In the genomic region with DNA sequence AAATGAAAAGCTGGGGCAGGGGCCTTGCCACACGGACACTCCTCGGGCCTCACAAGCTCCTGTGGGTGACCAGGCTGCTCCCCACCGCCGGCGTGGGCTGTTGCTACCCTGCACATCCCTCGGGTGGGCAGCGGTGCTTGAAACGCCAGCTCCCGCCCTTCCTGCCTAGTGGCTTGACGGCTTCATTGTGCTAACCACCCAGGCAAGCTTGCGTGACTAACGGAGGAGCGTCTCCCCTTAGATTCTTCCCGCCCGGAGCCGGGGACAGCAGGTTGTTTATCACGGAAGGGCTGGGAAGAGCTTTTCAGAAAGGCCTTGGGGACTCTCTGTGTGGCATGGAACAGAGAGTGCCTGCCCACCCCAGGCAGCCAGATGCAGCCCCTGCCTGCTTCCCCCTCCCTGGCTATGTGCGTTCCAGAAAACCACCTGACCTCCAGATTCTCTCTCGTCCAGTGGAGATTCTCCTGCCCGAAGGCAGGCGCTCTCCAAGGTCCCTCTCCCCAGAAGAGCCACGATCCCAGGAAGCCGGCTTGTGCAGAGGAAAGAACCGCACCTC, we compare ENCODE assay signal across 13 cellular contexts.
DNase-seq lines count a peak whose midpoint lies in the region; ATAC-seq, FAIRE-seq and TF ChIP-seq lines count a peak whose summit lies in the region.
"Had no signal": no experiment of that assay in that cellular context is flagged by ENCODE, and none has a peak within 500 bp of the region (broad histone marks: within the 10 kb centered on the region; RNA-seq: fewer than 3 reads in every experiment).

No MANE protein-coding gene starts in this region.

- no peak overlapping the region for H3K4me2 ChIP-seq in A549

- no peak for DNase-seq in A549 (ENCODE audit: low read depth in 1 of 2, low spot score in 1 of 2)
- DNase-seq in GM13976 (ENCODE audit: low spot score) = peak; percentile 21
- peak; percentile 55 for DNase-seq in astrocyte of the hippocampus (ENCODE audit: low read depth, low spot score)
- DNase-seq in memory B cell (ENCODE audit: low spot score in 2 of 2) = no peak
- DNase-seq in NCI-H187 (lab: John Stamatoyannopoulos, UW) = no peak
- no peak for DNase-seq in NCI-H1930 (lab: John Stamatoyannopoulos, UW)
- DNase-seq: activated CD8-positive, alpha-beta memory T cell treated with anti-CD3 and anti-CD28 coated beads, Interleukin-2, amount 50 U/mL, for 48 hours; brain microvascular endothelial cell; stimulated activated naive CD8-positive, alpha-beta T cell treated with anti-CD3 and anti-CD28 coated beads, Interleukin-15, amount 100 ng/mL, for 72 hours had no signal

- TF ChIP-seq CTCF in A549 (IDR thresholded peaks at IDR 0.05) = no peak
- no peak for TF ChIP-seq CTCF in GM13976 (IDR thresholded peaks at IDR 0.05; ENCODE audit: borderline replicate concordance, control extremely low read depth, extremely low read depth, insufficient read depth, missing control alignments)

- POLR2A ChIA-PET in A549 (lab: Yijun Ruan, JAX) = no interaction called here

- no peak overlapping the region for H3K27ac ChIP-seq in A549
- H3K27ac ChIP-seq: brain microvascular endothelial cell had no signal

- H3K4me1 ChIP-seq in A549 = no peaks in the 10 kb centered on the region

- no peak for ATAC-seq in A549
- ATAC-seq in memory B cell (ENCODE audit: low read depth) = peak; percentile 43
- no peak for ATAC-seq in GM18907 (IDR thresholded peaks at IDR 0.05; ENCODE audit: unreplicated experiment)
- no peak for ATAC-seq in HG02973 (IDR thresholded peaks at IDR 0.05; ENCODE audit: unreplicated experiment)
- ATAC-seq: esophagus mucosa; stimulated activated naive CD8-positive, alpha-beta T cell treated with anti-CD3 and anti-CD28 coated beads, Interleukin-15, amount 100 ng/mL, for 72 hours had no signal

- no peak for TF ChIP-seq POLR2A in A549 (IDR thresholded peaks at IDR 0.05; ENCODE audit: low read length)

- TF ChIP-seq RAD21 in A549 (conservative IDR thresholded peaks at IDR 0.05 in 1 of 2, IDR thresholded peaks at IDR 0.05 in 1 of 2) = no peak

- CTCF ChIA-PET in A549 (lab: Yijun Ruan, JAX) = interaction anchor here (2.3 kb wide), 1 partner anchor 21 kb away, joined by 14 read pairs; no protein-coding TSS in a partner anchor

- H3K9me3 Mint-ChIP-seq in memory B cell = no peaks in the 10 kb centered on the region
- H3K9me3 Mint-ChIP-seq: stimulated activated naive CD8-positive, alpha-beta T cell treated with anti-CD3 and anti-CD28 coated beads, Interleukin-15, amount 100 ng/mL, for 72 hours had no signal

- H3K4me3 ChIP-seq in A549 = no peak overlapping the region

- peaks cover 30% of the 10 kb centered on the region for H3K4me1 Mint-ChIP-seq in memory B cell

- peaks cover 2% of the 10 kb centered on the region for H3K36me3 Mint-ChIP-seq in memory B cell

- H3K27ac Mint-ChIP-seq in memory B cell = peak overlapping the region; percentile 46

- no peaks in the 10 kb centered on the region for H3K9me3 ChIP-seq in A549

- H3K4me3 Mint-ChIP-seq in memory B cell = peak overlapping the region; percentile 66
- H3K4me3 Mint-ChIP-seq: stimulated activated naive CD8-positive, alpha-beta T cell treated with anti-CD3 and anti-CD28 coated beads, Interleukin-15, amount 100 ng/mL, for 72 hours had no signal

- no peak for TF ChIP-seq EP300 in A549 (IDR thresholded peaks at IDR 0.05)

- whole genome bisulfite sequencing in A549 (ENCODE audit: missing lambda C conversion rate) = 79% methylated on average over 24 of the region's 24 CpGs

- H3K27me3 Mint-ChIP-seq in memory B cell = peaks cover 21% of the 10 kb centered on the region

- in situ Hi-C loops in GM13976 (cut with MboI; ENCODE audit: low sequenced_read_pairs, unreplicated experiment) = no loop called here

- no peak for FAIRE-seq in A549 (lab: Jason Lieb, UNC)
- FAIRE-seq: islet of Langerhans had no signal

TF ChIP-seq in A549, 52 proteins besides CTCF, POLR2A, EP300 and RAD21:
- TF ChIP-seq HES2 (IDR thresholded peaks at IDR 0.05) = no peak
- TF ChIP-seq, protein P1, sequence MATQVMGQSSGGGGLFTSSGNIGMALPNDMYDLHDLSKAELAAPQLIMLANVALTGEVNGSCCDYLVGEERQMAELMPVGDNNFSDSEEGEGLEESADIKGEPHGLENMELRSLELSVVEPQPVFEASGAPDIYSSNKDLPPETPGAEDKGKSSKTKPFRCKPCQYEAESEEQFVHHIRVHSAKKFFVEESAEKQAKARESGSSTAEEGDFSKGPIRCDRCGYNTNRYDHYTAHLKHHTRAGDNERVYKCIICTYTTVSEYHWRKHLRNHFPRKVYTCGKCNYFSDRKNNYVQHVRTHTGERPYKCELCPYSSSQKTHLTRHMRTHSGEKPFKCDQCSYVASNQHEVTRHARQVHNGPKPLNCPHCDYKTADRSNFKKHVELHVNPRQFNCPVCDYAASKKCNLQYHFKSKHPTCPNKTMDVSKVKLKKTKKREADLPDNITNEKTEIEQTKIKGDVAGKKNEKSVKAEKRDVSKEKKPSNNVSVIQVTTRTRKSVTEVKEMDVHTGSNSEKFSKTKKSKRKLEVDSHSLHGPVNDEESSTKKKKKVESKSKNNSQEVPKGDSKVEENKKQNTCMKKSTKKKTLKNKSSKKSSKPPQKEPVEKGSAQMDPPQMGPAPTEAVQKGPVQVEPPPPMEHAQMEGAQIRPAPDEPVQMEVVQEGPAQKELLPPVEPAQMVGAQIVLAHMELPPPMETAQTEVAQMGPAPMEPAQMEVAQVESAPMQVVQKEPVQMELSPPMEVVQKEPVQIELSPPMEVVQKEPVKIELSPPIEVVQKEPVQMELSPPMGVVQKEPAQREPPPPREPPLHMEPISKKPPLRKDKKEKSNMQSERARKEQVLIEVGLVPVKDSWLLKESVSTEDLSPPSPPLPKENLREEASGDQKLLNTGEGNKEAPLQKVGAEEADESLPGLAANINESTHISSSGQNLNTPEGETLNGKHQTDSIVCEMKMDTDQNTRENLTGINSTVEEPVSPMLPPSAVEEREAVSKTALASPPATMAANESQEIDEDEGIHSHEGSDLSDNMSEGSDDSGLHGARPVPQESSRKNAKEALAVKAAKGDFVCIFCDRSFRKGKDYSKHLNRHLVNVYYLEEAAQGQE (IDR thresholded peaks at IDR 0.05) = peak; percentile 38; the same call in 1 of the 2 replicates

Comparison
In these comparisons a context has a peak if more than half of its experiments do, and no peak if none do; other contexts are left out.
1. DNase-seq: peak in GM13976 (single experiment) and astrocyte of the hippocampus (single experiment); none in A549 (0 of 2), memory B cell (0 of 2), NCI-H187 (0 of 2) and NCI-H1930 (0 of 2).